8 cellular contexts compared by ENCODE assay signal in the genomic region with DNA sequence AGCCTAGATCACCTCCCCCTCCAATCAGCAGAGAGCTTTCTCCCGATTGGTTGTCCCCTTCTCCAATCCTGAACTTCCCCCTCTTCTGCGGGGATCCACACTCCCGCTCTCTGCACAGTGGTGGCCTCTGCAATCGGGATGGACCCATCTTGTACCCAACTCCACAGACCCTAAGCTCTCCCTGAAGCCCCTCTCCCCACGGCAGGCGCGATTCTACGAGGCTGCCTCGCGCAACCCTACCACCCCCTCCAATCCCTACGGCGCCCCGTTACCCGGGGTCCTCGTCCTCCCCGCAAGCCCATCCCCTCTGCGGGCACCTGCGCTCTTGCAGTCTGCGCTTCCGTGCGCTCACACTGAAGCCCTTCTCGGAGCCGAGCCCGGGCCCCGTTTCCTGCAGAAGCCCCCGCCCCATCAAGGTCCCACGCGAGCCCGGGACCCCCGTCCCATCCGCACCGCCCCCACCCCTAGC. TPM values are rescaled to one million over a fixed set of nuclear protein-coding genes. Genes with fewer than 3 reads are reported as not detected.
DNase-seq lines count a peak whose midpoint lies in the region; ATAC-seq, FAIRE-seq and TF ChIP-seq lines count a peak whose summit lies in the region.

No MANE protein-coding gene starts in this region.

- DNase-seq in A549 (ENCODE audit: low read depth in 1 of 2, low spot score in 1 of 2) (peak; percentile 94 to 100), NCI-H226 (peak; percentile 86), cerebellar nuclear complex (lab: John Stamatoyannopoulos, UW) (peak; percentile 33 to 90), kidney (peak; percentile 87)
- peak; percentile 40 for DNase-seq in activated CD4-positive, CD25-positive, alpha-beta regulatory T cell treated with anti-CD3 and anti-CD28 coated beads, Interleukin-2, amount 50 U/mL, for 16 hours (ENCODE audit: low read depth, low spot score)
- peak; percentile 17 to 30 for DNase-seq in stimulated activated CD4-positive, alpha-beta T cell treated with anti-CD3 and anti-CD28 coated beads, Interleukin-15, amount 100 ng/mL, for 1 hour (ENCODE audit: low read depth in 1 of 2, low spot score in 1 of 2)

- no peak for TF ChIP-seq EP300 in A549 (IDR thresholded peaks at IDR 0.05)

- H3K36me3 ChIP-seq in kidney (ENCODE audit: control insufficient read depth in 1 of 2, insufficient read depth in 2 of 2, low read length in 2 of 2), result no peaks in the 10 kb centered on the region

- intact Hi-C loops in kidney (cut with DNase I), result no loop called here

- POLR2A ChIA-PET in A549 (lab: Yijun Ruan, JAX), result interaction anchor here (0.6 to 1.4 kb wide), 8 partner anchors 13 to 197 kb away, joined by 3 to 16 read pairs (median 3); a partner anchor contains a TSS

- H3K9me3 ChIP-seq in A549 (no peaks in the 10 kb centered on the region), kidney (ENCODE audit: control insufficient read depth in 1 of 2, low read length in 2 of 2) (no peaks in the 10 kb centered on the region)

- peak overlapping the region; percentile 73 for H3K4me2 ChIP-seq in A549

- peak overlapping the region; percentile 78 to 91 for H3K27ac ChIP-seq in A549
- peak overlapping the region; percentile 23 to 52 for H3K27ac ChIP-seq in kidney (ENCODE audit: low read depth in 2 of 2, low read length in 2 of 2)

- WGBS in A549 (ENCODE audit: missing lambda C conversion rate), result 2% methylated on average over 24 of the region's 32 CpGs

- H3K4me3 ChIP-seq in A549 (peak overlapping the region; percentile 80), kidney (ENCODE audit: low read length in 2 of 2) (peak overlapping the region; percentile 75 to 78)

- FAIRE-seq in A549 (lab: Jason Lieb, UNC), result no peak
- FAIRE-seq in kidney (lab: Jason Lieb, UNC), result no peak

- TF ChIP-seq RAD21 in A549 (conservative IDR thresholded peaks at IDR 0.05 in 1 of 2, IDR thresholded peaks at IDR 0.05 in 1 of 2), result no peak

- TF ChIP-seq CTCF in A549 (IDR thresholded peaks at IDR 0.05), result no peak
- no peak for TF ChIP-seq CTCF in kidney (IDR thresholded peaks at IDR 0.05; ENCODE audit: borderline replicate concordance, extremely low read depth, insufficient read depth)

- ATAC-seq in A549, result peak; percentile 86 to 88
- peak; percentile 11 for ATAC-seq in GM18858 (IDR thresholded peaks at IDR 0.05; ENCODE audit: unreplicated experiment)
- ATAC-seq in HG03103 (IDR thresholded peaks at IDR 0.05; ENCODE audit: low read depth, unreplicated experiment), result peak; percentile 35

- peak; percentile 68 for TF ChIP-seq POLR2A in A549 (IDR thresholded peaks at IDR 0.05; ENCODE audit: low read length)

- H3K9ac ChIP-seq in kidney (ENCODE audit: low read length in 2 of 2), result no peak overlapping the region

- CTCF ChIA-PET in A549 (lab: Yijun Ruan, JAX), result interaction anchor here (0.6 to 1.5 kb wide), 8 partner anchors 12 to 277 kb away, joined by 3 to 6 read pairs (median 3); no protein-coding TSS in a partner anchor

- H3K4me1 ChIP-seq in A549, result 0 out of 3 replicates have a peak, but pooled peaks cover 4% of the 10 kb centered on the region
- H3K4me1 ChIP-seq in kidney (ENCODE audit: control insufficient read depth in 1 of 2, insufficient read depth in 1 of 2, low read depth in 1 of 2, low read length in 2 of 2), result peaks cover 0 to 2% of the 10 kb centered on the region in 2 donors

TF ChIP-seq in A549, 52 proteins besides CTCF, POLR2A, EP300 and RAD21 (continues in another document):
- TF ChIP-seq, protein P1, sequence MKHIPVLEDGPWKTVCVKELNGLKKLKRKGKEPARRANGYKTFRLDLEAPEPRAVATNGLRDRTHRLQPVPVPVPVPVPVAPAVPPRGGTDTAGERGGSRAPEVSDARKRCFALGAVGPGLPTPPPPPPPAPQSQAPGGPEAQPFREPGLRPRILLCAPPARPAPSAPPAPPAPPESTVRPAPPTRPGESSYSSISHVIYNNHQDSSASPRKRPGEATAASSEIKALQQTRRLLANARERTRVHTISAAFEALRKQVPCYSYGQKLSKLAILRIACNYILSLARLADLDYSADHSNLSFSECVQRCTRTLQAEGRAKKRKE (CRISPR knock-in tag; IDR thresholded peaks at IDR 0.05; ENCODE audit: low read depth), result no peak
- TF ChIP-seq HOXB13 (CRISPR knock-in tag; IDR thresholded peaks at IDR 0.05; ENCODE audit: low read depth), result no peak
- TF ChIP-seq FOSL2 (IDR thresholded peaks at IDR 0.05), result no peak
- no peak for TF ChIP-seq FOSL2 (CRISPR knock-in tag; IDR thresholded peaks at IDR 0.05)
- TF ChIP-seq NFE2L2 (conservative IDR thresholded peaks at IDR 0.05; ENCODE audit: low read length), result no peak
- TF ChIP-seq NPAS2 (CRISPR knock-in tag; IDR thresholded peaks at IDR 0.05; ENCODE audit: borderline replicate concordance), result no peak
- TF ChIP-seq, protein P2, sequence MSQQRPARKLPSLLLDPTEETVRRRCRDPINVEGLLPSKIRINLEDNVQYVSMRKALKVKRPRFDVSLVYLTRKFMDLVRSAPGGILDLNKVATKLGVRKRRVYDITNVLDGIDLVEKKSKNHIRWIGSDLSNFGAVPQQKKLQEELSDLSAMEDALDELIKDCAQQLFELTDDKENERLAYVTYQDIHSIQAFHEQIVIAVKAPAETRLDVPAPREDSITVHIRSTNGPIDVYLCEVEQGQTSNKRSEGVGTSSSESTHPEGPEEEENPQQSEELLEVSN (IDR thresholded peaks at IDR 0.05; ENCODE audit: borderline replicate concordance, low read depth), result peak; percentile 91
- TF ChIP-seq, protein P3, sequence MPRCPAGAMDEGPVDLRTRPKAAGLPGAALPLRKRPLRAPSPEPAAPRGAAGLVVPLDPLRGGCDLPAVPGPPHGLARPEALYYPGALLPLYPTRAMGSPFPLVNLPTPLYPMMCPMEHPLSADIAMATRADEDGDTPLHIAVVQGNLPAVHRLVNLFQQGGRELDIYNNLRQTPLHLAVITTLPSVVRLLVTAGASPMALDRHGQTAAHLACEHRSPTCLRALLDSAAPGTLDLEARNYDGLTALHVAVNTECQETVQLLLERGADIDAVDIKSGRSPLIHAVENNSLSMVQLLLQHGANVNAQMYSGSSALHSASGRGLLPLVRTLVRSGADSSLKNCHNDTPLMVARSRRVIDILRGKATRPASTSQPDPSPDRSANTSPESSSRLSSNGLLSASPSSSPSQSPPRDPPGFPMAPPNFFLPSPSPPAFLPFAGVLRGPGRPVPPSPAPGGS (IDR thresholded peaks at IDR 0.05), result no peak
- TF ChIP-seq ZC3H11A (IDR thresholded peaks at IDR 0.05), result no peak
- TF ChIP-seq GATA3 (IDR thresholded peaks at IDR 0.05; ENCODE audit: borderline replicate concordance), result no peak
- TF ChIP-seq CBX2 (IDR thresholded peaks at IDR 0.05; ENCODE audit: borderline replicate concordance, low read depth), result no peak
- TF ChIP-seq BHLHE40 (IDR thresholded peaks at IDR 0.05; ENCODE audit: low read depth, low read length), result no peak
- TF ChIP-seq, protein P4, sequence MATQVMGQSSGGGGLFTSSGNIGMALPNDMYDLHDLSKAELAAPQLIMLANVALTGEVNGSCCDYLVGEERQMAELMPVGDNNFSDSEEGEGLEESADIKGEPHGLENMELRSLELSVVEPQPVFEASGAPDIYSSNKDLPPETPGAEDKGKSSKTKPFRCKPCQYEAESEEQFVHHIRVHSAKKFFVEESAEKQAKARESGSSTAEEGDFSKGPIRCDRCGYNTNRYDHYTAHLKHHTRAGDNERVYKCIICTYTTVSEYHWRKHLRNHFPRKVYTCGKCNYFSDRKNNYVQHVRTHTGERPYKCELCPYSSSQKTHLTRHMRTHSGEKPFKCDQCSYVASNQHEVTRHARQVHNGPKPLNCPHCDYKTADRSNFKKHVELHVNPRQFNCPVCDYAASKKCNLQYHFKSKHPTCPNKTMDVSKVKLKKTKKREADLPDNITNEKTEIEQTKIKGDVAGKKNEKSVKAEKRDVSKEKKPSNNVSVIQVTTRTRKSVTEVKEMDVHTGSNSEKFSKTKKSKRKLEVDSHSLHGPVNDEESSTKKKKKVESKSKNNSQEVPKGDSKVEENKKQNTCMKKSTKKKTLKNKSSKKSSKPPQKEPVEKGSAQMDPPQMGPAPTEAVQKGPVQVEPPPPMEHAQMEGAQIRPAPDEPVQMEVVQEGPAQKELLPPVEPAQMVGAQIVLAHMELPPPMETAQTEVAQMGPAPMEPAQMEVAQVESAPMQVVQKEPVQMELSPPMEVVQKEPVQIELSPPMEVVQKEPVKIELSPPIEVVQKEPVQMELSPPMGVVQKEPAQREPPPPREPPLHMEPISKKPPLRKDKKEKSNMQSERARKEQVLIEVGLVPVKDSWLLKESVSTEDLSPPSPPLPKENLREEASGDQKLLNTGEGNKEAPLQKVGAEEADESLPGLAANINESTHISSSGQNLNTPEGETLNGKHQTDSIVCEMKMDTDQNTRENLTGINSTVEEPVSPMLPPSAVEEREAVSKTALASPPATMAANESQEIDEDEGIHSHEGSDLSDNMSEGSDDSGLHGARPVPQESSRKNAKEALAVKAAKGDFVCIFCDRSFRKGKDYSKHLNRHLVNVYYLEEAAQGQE (IDR thresholded peaks at IDR 0.05), result no peak
- TF ChIP-seq MYC (IDR thresholded peaks at IDR 0.05; ENCODE audit: borderline replicate concordance, low read length), result no peak
- no peak for TF ChIP-seq CHD2 (IDR thresholded peaks at IDR 0.05; ENCODE audit: low read length, partially characterized antibody)
- no peak for TF ChIP-seq ZFP36 (IDR thresholded peaks at IDR 0.05; ENCODE audit: borderline replicate concordance, partially characterized antibody)
- no peak for TF ChIP-seq ZNF302 (CRISPR knock-in tag; IDR thresholded peaks at IDR 0.05)

RNA-seq across cellular contexts. Expression of a gene that starts 0.5 kb away (rescaled TPM):
- 12.4 and 15.2 TPM in 2 replicates for polyA plus RNA-seq in A549 (2011; rRNA removed)
- 112 and 136 TPM in 2 replicates for polyA plus RNA-seq in A549 (2012; cell fraction: cytosol; rRNA removed)
- 101 and 132 TPM in 2 replicates for polyA plus RNA-seq in A549 (2012; cell fraction: nucleus; rRNA removed)
- 40.8 to 50.4 TPM (median 42.2 TPM) in 3 replicates for polyA plus RNA-seq in A549 (2017; fragmentation: RNase III; extraction: RNeasy Plus Mini Kit Qiagen cat#74134 plus additional on column Dnase treatment)
- 2.1 and 7.5 TPM in 2 replicates for polyA minus RNA-seq in A549 (2011; rRNA and poly(A)+ RNA removed)
- total RNA-seq in kidney, result 34.1 TPM
- polyA plus RNA-seq in kidney (ENCODE audit: insufficient read depth, low read depth, low replicate concordance), result 57.9 TPM

RNA-seq across cellular contexts. Expression of a gene that starts 28.3 kb away (rescaled TPM):
- polyA plus RNA-seq in A549 (2011; rRNA removed) (1.3 and 1.5 TPM in 2 replicates), A549 (2017; fragmentation: RNase III; extraction: RNeasy Plus Mini Kit Qiagen cat#74134 plus additional on column Dnase treatment) (2.3 to 3.5 TPM (median 3.4 TPM) in 3 replicates), kidney (ENCODE audit: insufficient read depth, low read depth, low replicate concordance) (1.7 TPM)
- polyA plus RNA-seq in A549 (2012; cell fraction: cytosol; rRNA removed), result 3.6 and 5.4 TPM in 2 replicates
- 5.3 and 7.9 TPM in 2 replicates for polyA plus RNA-seq in A549 (2012; cell fraction: nucleus; rRNA removed)
- polyA minus RNA-seq in A549 (2011; rRNA and poly(A)+ RNA removed), result 0.83 and 1.3 TPM in 2 replicates
- total RNA-seq in kidney, result 0.38 TPM

Comparison
In these comparisons a context has a peak if more than half of its experiments do, and no peak if none do; other contexts are left out.
1. Peak in every context shown above with its lines: DNase-seq, ATAC-seq, H3K4me3 ChIP-seq and H3K27ac ChIP-seq.
2. ATAC-seq: peak in every context shown above with its lines; median percentile 87 in A549; 35 in HG03103; 11 in GM18858.
3. DNase-seq: peak in every context shown above with its lines; median percentile 97 in A549; 87 in kidney; 86 in NCI-H226; 62 in cerebellar nuclear complex; 40 in activated CD4-positive, CD25-positive, alpha-beta regulatory T cell treated with anti-CD3 and anti-CD28 coated beads, Interleukin-2, amount 50 U/mL, for 16 hours; 24 in stimulated activated CD4-positive, alpha-beta T cell treated with anti-CD3 and anti-CD28 coated beads, Interleukin-15, amount 100 ng/mL, for 1 hour.